8 cellular contexts compared by ENCODE assay signal in the genomic region with DNA sequence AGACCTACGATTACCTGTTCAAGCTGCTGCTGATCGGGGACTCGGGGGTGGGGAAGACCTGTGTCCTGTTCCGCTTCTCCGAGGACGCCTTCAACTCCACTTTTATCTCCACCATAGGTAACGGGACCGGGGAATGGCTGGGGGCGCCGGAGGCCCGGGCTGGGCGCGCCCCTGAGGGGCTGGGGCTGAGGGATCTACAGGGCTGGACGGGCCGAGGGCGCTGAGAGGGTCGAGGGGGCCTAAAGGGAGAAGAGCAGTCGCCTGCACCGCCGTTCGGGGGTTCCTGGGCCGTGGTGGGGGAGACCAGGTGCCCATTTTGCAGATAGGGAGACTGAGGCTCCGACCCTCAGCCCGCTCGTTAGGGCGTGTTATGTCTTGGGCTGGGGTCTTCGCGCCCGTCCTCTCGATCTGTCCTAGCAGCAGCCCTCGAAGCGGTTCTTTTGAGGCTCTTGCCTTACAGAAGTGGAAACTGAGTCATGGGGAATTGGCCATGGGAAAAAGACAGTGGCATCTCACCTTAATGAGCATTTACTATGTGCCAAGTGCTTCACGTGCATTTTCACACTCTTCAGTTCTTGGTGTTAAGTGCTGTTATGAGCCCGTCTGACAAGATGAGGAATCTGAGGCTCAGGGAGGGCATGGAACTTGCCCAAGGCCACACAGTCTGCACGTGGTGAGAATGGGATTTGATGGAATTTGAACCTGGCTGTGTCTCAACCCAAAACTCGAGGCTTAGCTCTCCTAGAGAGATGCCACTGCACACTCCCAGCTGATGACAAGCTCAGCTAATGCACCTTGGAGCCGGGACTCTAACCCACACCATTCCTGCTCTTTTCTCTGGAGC. TPM values are rescaled to one million over a fixed set of nuclear protein-coding genes. Genes with fewer than 3 reads are reported as not detected.
DNase-seq lines count a peak whose midpoint lies in the region; ATAC-seq and TF ChIP-seq lines count a peak whose summit lies in the region.

No MANE protein-coding gene starts in this region.

- H3K27ac ChIP-seq in endodermal cell (ENCODE audit: low read depth, low read length), result peak overlapping the region; percentile 30
- no peak overlapping the region for H3K27ac ChIP-seq in neural progenitor cell

- H3K36me3 Mint-ChIP-seq in Calu3 (ENCODE audit: insufficient read depth, unreplicated experiment) (peaks cover 32% of the 10 kb centered on the region), endodermal cell (ENCODE audit: low read depth) (peaks cover 7% of the 10 kb centered on the region), neural progenitor cell (peaks cover 4% of the 10 kb centered on the region)

- no peak for DNase-seq in Calu3
- peak; percentile 29 for DNase-seq in NCI-H69 (lab: John Stamatoyannopoulos, UW)
- no peak for DNase-seq in endodermal cell
- no peak for DNase-seq in neural progenitor cell (ENCODE audit: low spot score)
- no peak for DNase-seq in activated CD4-positive, CD25-positive, alpha-beta regulatory T cell treated with anti-CD3 and anti-CD28 coated beads, Interleukin-2, amount 50 U/mL, for 72 hours
- DNase-seq in stimulated activated CD4-positive, alpha-beta T cell treated with anti-CD3 and anti-CD28 coated beads, Interleukin-4, amount 100 ng/mL, for 4 hours, result no peak

- H4K20me1 ChIP-seq in neural progenitor cell (ENCODE audit: low read depth), result peaks cover 28% of the 10 kb centered on the region

- peak overlapping the region; percentile 79 for H3K9ac ChIP-seq in endodermal cell (ENCODE audit: extremely low read depth, low read length, poor library complexity, severe bottlenecking)
- H3K9ac ChIP-seq in neural progenitor cell, result peak overlapping the region; percentile 95

- CTCF ChIA-PET in Calu3 (lab: Charles Lee), result interaction anchor here (0.5 to 1.5 kb wide), 4 partner anchors 42 to 73 kb away, joined by 3 to 8 read pairs (median 4); partner anchors contain the start of gene FAM32A

- H3K4me3 ChIP-seq in endodermal cell (ENCODE audit: low read length), result peak overlapping the region; percentile 87
- H3K4me3 ChIP-seq in neural progenitor cell, result peak overlapping the region; percentile 95

- H3K4me2 ChIP-seq in neural progenitor cell, result peak overlapping the region; percentile 93

- intact Hi-C loops in Calu3 (cut with micrococcal nuclease; ENCODE audit: unreplicated experiment), result loop anchor here (1.0 to 10.0 kb wide), 3 partner anchors 24 to 73 kb away; partner anchors contain the start of gene FAM32A

- H3K9me3 Mint-ChIP-seq in Calu3 (ENCODE audit: low read depth, unreplicated experiment) (no peaks in the 10 kb centered on the region), endodermal cell (no peaks in the 10 kb centered on the region), neural progenitor cell (no peaks in the 10 kb centered on the region)

- peaks cover 17% of the 10 kb centered on the region for H3K36me3 ChIP-seq in endodermal cell (ENCODE audit: control insufficient read depth, insufficient read depth, low read length)
- H3K36me3 ChIP-seq in neural progenitor cell, result no peaks in the 10 kb centered on the region

- H3K27me3 Mint-ChIP-seq in Calu3 (ENCODE audit: unreplicated experiment), result no peaks in the 10 kb centered on the region
- no peaks in the 10 kb centered on the region for H3K27me3 Mint-ChIP-seq in endodermal cell (ENCODE audit: insufficient read depth)
- H3K27me3 Mint-ChIP-seq in neural progenitor cell (ENCODE audit: insufficient read depth, low read depth), result no peaks in the 10 kb centered on the region

- 5% methylated on average over 13 to 37 of the region's 37 CpGs for WGBS in endodermal cell (ENCODE audit: insufficient coverage in 1 of 2, insufficient read length in 1 of 2), 2 experiments

- peaks cover 8% of the 10 kb centered on the region for H3F3A ChIP-seq in neural progenitor cell (ENCODE audit: low read depth)

- H2AFZ ChIP-seq in neural progenitor cell (replicated peaks), result peak overlapping the region; percentile 26

- no peaks in the 10 kb centered on the region for H3K9me3 ChIP-seq in endodermal cell (ENCODE audit: control insufficient read depth, low read length)
- H3K9me3 ChIP-seq in neural progenitor cell (ENCODE audit: low read depth), result no peaks in the 10 kb centered on the region

- H3K4me1 ChIP-seq in endodermal cell (ENCODE audit: control insufficient read depth, insufficient read depth, low read length), result peaks cover 4% of the 10 kb centered on the region
- H3K4me1 ChIP-seq in neural progenitor cell, result peaks cover 4% of the 10 kb centered on the region

- no peaks in the 10 kb centered on the region for H3K27me3 ChIP-seq in endodermal cell (ENCODE audit: control insufficient read depth, insufficient read depth, low read length, poor library complexity, severe bottlenecking)
- H3K27me3 ChIP-seq in neural progenitor cell, result no peaks in the 10 kb centered on the region

- no peaks in the 10 kb centered on the region for H3K4me1 Mint-ChIP-seq in Calu3 (ENCODE audit: low read depth, unreplicated experiment)
- H3K4me1 Mint-ChIP-seq in endodermal cell, result peaks cover 9% of the 10 kb centered on the region
- H3K4me1 Mint-ChIP-seq in neural progenitor cell, result peaks cover 9% of the 10 kb centered on the region

- peaks cover 54% of the 10 kb centered on the region for H3K79me2 ChIP-seq in neural progenitor cell (ENCODE audit: low read depth)

- TSS peak; percentile 59 for BruUV-seq in Calu3 (replicated peaks; lab: Mats Ljungman, UMichigan)

- peak overlapping the region; percentile 84 for H3K4me3 Mint-ChIP-seq in Calu3 (ENCODE audit: low read depth, unreplicated experiment)
- peak overlapping the region; percentile 94 for H3K4me3 Mint-ChIP-seq in endodermal cell
- peak overlapping the region; percentile 98 for H3K4me3 Mint-ChIP-seq in neural progenitor cell

- H3K27ac Mint-ChIP-seq in Calu3 (ENCODE audit: unreplicated experiment) (peak overlapping the region; percentile 90), endodermal cell (peak overlapping the region; percentile 97), neural progenitor cell (peak overlapping the region; percentile 95)

- no peak for TF ChIP-seq CTCF in Calu3 (IDR thresholded peaks at IDR 0.05; ENCODE audit: unreplicated experiment)
- no peak for TF ChIP-seq CTCF in endodermal cell (conservative IDR thresholded peaks at IDR 0.05)
- no peak for TF ChIP-seq CTCF in neural progenitor cell (IDR thresholded peaks at IDR 0.05)

- ATAC-seq in GM21737 (IDR thresholded peaks at IDR 0.05; ENCODE audit: unreplicated experiment), result no peak
- no peak for ATAC-seq in GM19351 (IDR thresholded peaks at IDR 0.05; ENCODE audit: unreplicated experiment)

RNA-seq across cellular contexts. Expression of gene RAB8A, which starts 0.4 kb away (rescaled TPM):
- total RNA-seq in Calu3 (2022) (76.6 and 77.3 TPM in 2 replicates), endodermal cell (10 to 100 TPM; 67.7 to 86.0 TPM), neural progenitor cell (ENCODE audit: low replicate concordance) (39.2 and 61.7 TPM in 2 replicates)
- 50.9 TPM for polyA plus RNA-seq in endodermal cell (2013, experiment 1 of 2)
- polyA plus RNA-seq in endodermal cell (2013, experiment 2 of 2), result 49.3 TPM

RNA-seq across cellular contexts. Expression of gene HSH2D, which starts 31.4 kb away (rescaled TPM):
- total RNA-seq in Calu3 (2022) (29.5 and 50.6 TPM in 2 replicates), endodermal cell (under 1 TPM; 0.66 to 0.68 TPM), neural progenitor cell (ENCODE audit: low replicate concordance) (not detected in 2 replicates)
- 0.14 TPM for polyA plus RNA-seq in endodermal cell (2013, experiment 1 of 2)
- not detected for polyA plus RNA-seq in endodermal cell (2013, experiment 2 of 2)

RNA-seq across cellular contexts. Expression of gene TPM4, which starts 35.8 kb away (rescaled TPM):
- total RNA-seq in Calu3 (2022) (219 and 224 TPM in 2 replicates), endodermal cell (100 to 1,000 TPM; 387 to 437 TPM), neural progenitor cell (ENCODE audit: low replicate concordance) (446 and 535 TPM in 2 replicates)
- 485 TPM for polyA plus RNA-seq in endodermal cell (2013, experiment 1 of 2)
- polyA plus RNA-seq in endodermal cell (2013, experiment 2 of 2), result 534 TPM

Comparison
In these comparisons a context has a peak if more than half of its experiments do, and no peak if none do; other contexts are left out.
1. RNA of gene HSH2D, which starts 31.4 kb away (total RNA-seq): 29.5 to 50.6 TPM in Calu3; 0.66 to 0.68 TPM in endodermal cell and not detected in neural progenitor cell; every median in the first group is over 10 times any median in the second.
2. Peak in every context shown above with its lines, with median percentiles within 50 percentile points of each other: H3K27ac Mint-ChIP-seq and H3K4me3 Mint-ChIP-seq.